17 cellular contexts compared by ENCODE assay signal in genomic region chr19:18651300-18651699, GRCh38. TPM values are rescaled to one million over a fixed set of nuclear protein-coding genes. Genes with fewer than 3 reads are reported as not detected.
A peak's percentile ranks its signal among the peaks of the same experiment; 100 is the strongest.
DNase-seq lines count a peak whose midpoint lies in the region; ATAC-seq, FAIRE-seq and TF ChIP-seq lines count a peak whose summit lies in the region.
"Had no signal": no experiment of that assay in that cellular context is flagged by ENCODE, and none has a peak within 500 bp of the region (broad histone marks: within the 10 kb centered on the region; RNA-seq: fewer than 3 reads in every experiment).

No MANE protein-coding gene starts in this region.

- 88 to 100% methylated on average over 1 of the region's 1 CpG for WGBS in heart right ventricle, 2 donors
- 78 to 94% (median 84%) methylated on average over 1 of the region's 1 CpG for WGBS in psoas muscle, 3 donors

- no peaks in the 10 kb centered on the region for H3K27me3 ChIP-seq in heart right ventricle
- H3K27me3 ChIP-seq in fibroblast of lung (ENCODE audit: control insufficient read depth, insufficient read depth, low read length): no peaks in the 10 kb centered on the region
- H3K27me3 ChIP-seq in psoas muscle (ENCODE audit: insufficient read depth in 3 of 3, low read length in 2 of 3): no peaks in the 10 kb centered on the region
- no peaks in the 10 kb centered on the region for H3K27me3 ChIP-seq in uterus
- no peaks in the 10 kb centered on the region for H3K27me3 ChIP-seq in MG63

- TF ChIP-seq POLR2A in uterus (IDR thresholded peaks at IDR 0.05): no peak
- no peak for TF ChIP-seq POLR2A in GM12892 (IDR thresholded peaks at IDR 0.05; ENCODE audit: low read depth, low read length)

- no peak for ATAC-seq in heart right ventricle
- no peak for ATAC-seq in psoas muscle
- ATAC-seq: stimulated activated naive CD8-positive, alpha-beta T cell treated with anti-CD3 and anti-CD28 coated beads, Interleukin-15, Interleukin-2, amounts not matched to agents 100 U/mL and 50 U/mL, for 24 hours had no signal

- H3K27ac ChIP-seq in heart right ventricle (peak overlapping the region; percentile 70 to 97 (median 88)), fibroblast of lung (ENCODE audit: insufficient read depth, low read length) (peak overlapping the region; percentile 99), psoas muscle (peak overlapping the region; percentile 81), uterus (peak overlapping the region; percentile 83)

- no peaks in the 10 kb centered on the region for H4K20me1 ChIP-seq in fibroblast of lung (ENCODE audit: control insufficient read depth, extremely low read depth, insufficient read depth, low read length)

- FAIRE-seq in GM12892 (lab: Jason Lieb, UNC): no peak
- FAIRE-seq: small intestine had no signal

- H3K9ac ChIP-seq in fibroblast of lung (ENCODE audit: insufficient read depth, low read length): peak overlapping the region; percentile 69

- TF ChIP-seq CTCF in heart right ventricle (IDR thresholded peaks at IDR 0.05) (no peak), fibroblast of lung (conservative IDR thresholded peaks at IDR 0.05 in 1 of 2, IDR thresholded peaks at IDR 0.05 in 1 of 2; ENCODE audit: low read depth in 1 of 2, low read length in 2 of 2) (no peak), psoas muscle (IDR thresholded peaks at IDR 0.05) (no peak), uterus (IDR thresholded peaks at IDR 0.05) (no peak)

- peak overlapping the region; percentile 83 for H3K4me2 ChIP-seq in fibroblast of lung (ENCODE audit: extremely low read depth, insufficient read depth, low read length)

- H3K4me1 ChIP-seq in heart right ventricle (peaks cover 15 to 51% (median 36%) of the 10 kb centered on the region in 9 donors), fibroblast of lung (ENCODE audit: control insufficient read depth, extremely low read depth, insufficient read depth, low read length) (peaks cover 30% of the 10 kb centered on the region), psoas muscle (peaks cover 39% of the 10 kb centered on the region), uterus (peaks cover 0 to 6% of the 10 kb centered on the region in 2 donors)

- H3K4me3 ChIP-seq in heart right ventricle (peak overlapping the region in 1 of 10 donors; percentile 26), fibroblast of lung (replicated peaks in 1 of 4; ENCODE audit: control extremely low read depth in 1 of 4, insufficient read depth in 1 of 4, low read depth in 3 of 4, low read length in 4 of 4) (no peak overlapping the region), psoas muscle (no peak overlapping the region), uterus (no peak overlapping the region), MG63 (no peak overlapping the region)

- DNase-seq in heart right ventricle (no peak), cardiac septum (ENCODE audit: low spot score) (no peak), fibroblast of lung (ENCODE audit: low read depth in 2 of 2) (no peak), psoas muscle (no peak), uterus (no peak), MG63 (no peak), GM12892 (ENCODE audit: insufficient read length) (no peak), inferior parietal cortex (ENCODE audit: extremely low spot score) (no peak)
- DNase-seq: activated CD4-positive, alpha-beta T cell treated with anti-CD3 and anti-CD28 coated beads for 48 hours; CD8-positive, alpha-beta memory T cell; cortex of kidney; NCI-H1105 treated with DMSO at 0.1 percent for 48 hours; SHP77 treated with DMSO at 0.1 percent for 48 hours; small intestine; stimulated activated naive CD8-positive, alpha-beta T cell treated with anti-CD3 and anti-CD28 coated beads, Interleukin-15, Interleukin-2, amounts not matched to agents 100 U/mL and 50 U/mL, for 24 hours; T-helper 9 cell had no signal

- intact Hi-C loops in heart right ventricle (cut with DNase I) (loop anchor here in 2 of 10 donors (2.0 to 10.0 kb wide), 2 partner anchors 32 to 206 kb away; partner anchors contain the start of gene CRTC1 (in 1 of the 2)), cardiac septum (cut with DNase I) (loop anchor here (10.0 kb wide), 1 partner anchor 186 kb away; no protein-coding TSS in a partner anchor), psoas muscle (cut with DNase I) (loop anchor here in 1 of 2 donors (10.0 kb wide), 1 partner anchor 186 kb away; no protein-coding TSS in a partner anchor), uterus (cut with DNase I; ENCODE audit: low total_unique reads) (no loop called here)

- no peak overlapping the region for H2AFZ ChIP-seq in fibroblast of lung (ENCODE audit: low read length)

- H3K79me2 ChIP-seq in fibroblast of lung (ENCODE audit: control insufficient read depth, insufficient read depth, low read length): no peaks in the 10 kb centered on the region

- no peaks in the 10 kb centered on the region for H3K36me3 ChIP-seq in heart right ventricle
- H3K36me3 ChIP-seq in fibroblast of lung (ENCODE audit: control insufficient read depth, insufficient read depth, low read length): no peaks in the 10 kb centered on the region
- H3K36me3 ChIP-seq in psoas muscle (ENCODE audit: insufficient read depth in 1 of 2, low read depth in 1 of 2): no peaks in the 10 kb centered on the region
- H3K36me3 ChIP-seq in uterus: no peaks in the 10 kb centered on the region
- H3K36me3 ChIP-seq in MG63: no peaks in the 10 kb centered on the region; the same call in 1 of the 2 replicates

- H3K9me3 ChIP-seq in heart right ventricle: no peaks in the 10 kb centered on the region
- H3K9me3 ChIP-seq in fibroblast of lung (ENCODE audit: control insufficient read depth, insufficient read depth, low read depth, low read length): no peaks in the 10 kb centered on the region
- no peaks in the 10 kb centered on the region for H3K9me3 ChIP-seq in psoas muscle
- no peaks in the 10 kb centered on the region for H3K9me3 ChIP-seq in uterus
- no peaks in the 10 kb centered on the region for H3K9me3 ChIP-seq in MG63

RNA-seq across cellular contexts. Expression of gene KLHL26, which starts 14.5 kb away (rescaled TPM):
- total RNA-seq in heart right ventricle: 1 to 10 TPM; 4.6 to 8.2 (median 6.3) TPM
- 1 to 10 TPM; 3.4 to 4.6 TPM for polyA plus RNA-seq in heart right ventricle
- total RNA-seq in cardiac septum: 5.4 TPM
- total RNA-seq in fibroblast of lung: 2.8 and 3.5 TPM in 2 replicates
- polyA plus RNA-seq in fibroblast of lung: 1.4 and 1.9 TPM in 2 replicates
- polyA plus RNA-seq in fibroblast of lung (2012): 1.8 and 4.0 TPM in 2 replicates
- 2.7 and 5.1 TPM in 2 replicates for polyA minus RNA-seq in fibroblast of lung (ENCODE audit: low replicate concordance)
- 1 to 10 TPM; 5.2 to 9.9 (median 7.0) TPM for total RNA-seq in psoas muscle
- 1 to 10 TPM; 3.1 to 4.1 (median 3.5) TPM for polyA plus RNA-seq in psoas muscle
- 10 to 100 TPM in 1 of 4 donors, 1 to 10 TPM in 3; 3.8 to 22.2 (median 6.9) TPM for total RNA-seq in uterus
- 1.9 and 8.6 TPM in 2 replicates for total RNA-seq in MG63 (2014; rRNA removed; shearing (Covaris generic); ENCODE audit: low replicate concordance)
- polyA plus RNA-seq in GM12892 (2012; ENCODE audit: missing spikeins): 1.5 TPM

RNA-seq across cellular contexts. Expression of gene CRTC1, which starts 32.2 kb away (rescaled TPM):
- total RNA-seq in heart right ventricle: 10 to 100 TPM in 3 of 10 donors, 1 to 10 TPM in 7; 6.5 to 11.8 (median 9.3) TPM
- 1 to 10 TPM; 3.2 to 8.6 TPM for polyA plus RNA-seq in heart right ventricle
- total RNA-seq in cardiac septum: 8.8 TPM
- 2.0 and 2.1 TPM in 2 replicates for total RNA-seq in fibroblast of lung
- polyA plus RNA-seq in fibroblast of lung: 1.2 and 2.2 TPM in 2 replicates
- polyA plus RNA-seq in fibroblast of lung (2012): 6.5 and 8.6 TPM in 2 replicates
- polyA minus RNA-seq in fibroblast of lung (ENCODE audit: low replicate concordance): 3.1 and 4.5 TPM in 2 replicates
- 10 to 100 TPM in 2 of 4 donors, 1 to 10 TPM in 2; 8.1 to 12.5 (median 9.6) TPM for total RNA-seq in psoas muscle
- polyA plus RNA-seq in psoas muscle: 1 to 10 TPM; 4.5 to 6.6 (median 6.3) TPM
- total RNA-seq in uterus: 10 to 100 TPM in 1 of 4 donors, 1 to 10 TPM in 3; 2.4 to 17.5 (median 6.7) TPM
- 2.4 and 3.6 TPM in 2 replicates for total RNA-seq in MG63 (2014; rRNA removed; shearing (Covaris generic); ENCODE audit: low replicate concordance)
- polyA plus RNA-seq in GM12892 (2012; ENCODE audit: missing spikeins): 0.66 TPM

RNA-seq across cellular contexts. Expression of gene TMEM59L, which starts 38.6 kb away (rescaled TPM):
- 1 to 10 TPM in 5 of 10 donors, under 1 TPM in 5; 0.13 to 4.5 (median 0.89) TPM for total RNA-seq in heart right ventricle
- polyA plus RNA-seq in heart right ventricle: 10 to 100 TPM in 1 of 2 donors, 1 to 10 TPM in 1; 2.5 to 13.8 TPM
- total RNA-seq in cardiac septum: 3.0 TPM
- total RNA-seq in fibroblast of lung: 0.33 and 0.51 TPM in 2 replicates
- polyA plus RNA-seq in fibroblast of lung: 0.14 and 0.23 TPM in 2 replicates
- polyA plus RNA-seq in fibroblast of lung (2012): 0.66 and 0.86 TPM in 2 replicates
- polyA minus RNA-seq in fibroblast of lung (ENCODE audit: low replicate concordance): not detected in 2 replicates
- 1 to 10 TPM in 3 of 4 donors, under 1 TPM in 1; 0.79 to 3.2 (median 2.6) TPM for total RNA-seq in psoas muscle
- 1 to 10 TPM in 2 of 3 donors, under 1 TPM in 1; 0.85 to 4.8 (median 1.5) TPM for polyA plus RNA-seq in psoas muscle
- 1 to 10 TPM in 1 of 4 donors, under 1 TPM in 1, not detected in 2; 0.26 to 7.5 TPM for total RNA-seq in uterus
- total RNA-seq in MG63 (2014; rRNA removed; shearing (Covaris generic); ENCODE audit: low replicate concordance): 0.36 TPM in 1 of 2 replicates, not detected in the other
- not detected for polyA plus RNA-seq in GM12892 (2012; ENCODE audit: missing spikeins)
- total RNA-seq: CD8-positive, alpha-beta memory T cell had no signal
- polyA plus RNA-seq: CD8-positive, alpha-beta memory T cell; IgD-negative memory B cell had no signal

RNA-seq across cellular contexts. Expression of gene CRLF1, which starts 44.7 kb away (rescaled TPM):
- total RNA-seq in heart right ventricle (10 to 100 TPM in 3 of 10 donors, 1 to 10 TPM in 6, under 1 TPM in 1; 0.68 to 42.1 (median 4.5) TPM), cardiac septum (29.6 TPM), fibroblast of lung (2.3 and 2.5 TPM in 2 replicates), psoas muscle (10 to 100 TPM in 3 of 4 donors, 1 to 10 TPM in 1; 8.3 to 20.2 (median 14.2) TPM), uterus (under 1 TPM in 3 of 4 donors, not detected in 1; 0.26 to 0.69 (median 0.67) TPM)
- polyA plus RNA-seq in heart right ventricle (100 to 1,000 TPM; 154 to 161 TPM), fibroblast of lung (2.2 and 2.8 TPM in 2 replicates), psoas muscle (10 to 100 TPM; 15.6 to 28.4 (median 19.3) TPM)
- 2.8 and 7.8 TPM in 2 replicates for polyA plus RNA-seq in fibroblast of lung (2012)
- 0.24 and 0.63 TPM in 2 replicates for polyA minus RNA-seq in fibroblast of lung (ENCODE audit: low replicate concordance)
- total RNA-seq in MG63 (2014; rRNA removed; shearing (Covaris generic); ENCODE audit: low replicate concordance): 6.6 and 16.9 TPM in 2 replicates
- 5.7 TPM for polyA plus RNA-seq in GM12892 (2012; ENCODE audit: missing spikeins)
- total RNA-seq: CD8-positive, alpha-beta memory T cell had no signal
- polyA plus RNA-seq: CD8-positive, alpha-beta memory T cell had no signal
